In genomic region chr1:248427851-248428533, GRCh38 we compare ENCODE assay signal across 11 cellular contexts. TPM values are rescaled to one million over a fixed set of nuclear protein-coding genes. Genes with fewer than 3 reads are reported as not detected.
DNase-seq lines count a peak whose midpoint lies in the region; ATAC-seq lines count a peak whose summit lies in the region.
"Not testable (repeated sequence)": the region's sequence is repeated elsewhere in the genome, so short reads cannot be mapped to it uniquely, and the experiment has no call there.
"Had no signal": no experiment of that assay in that cellular context is flagged by ENCODE, and none has a peak within 500 bp of the region (broad histone marks: within the 10 kb centered on the region; RNA-seq: fewer than 3 reads in every experiment).

No MANE protein-coding gene starts in this region.

- peaks cover 0 to 12% (median 4%) of the 10 kb centered on the region in 7 donors for H3K9me3 Mint-ChIP-seq in naive B cell

- H3K4me3 Mint-ChIP-seq in naive B cell, result peak overlapping the region in 1 of 8 donors; percentile 77

- ATAC-seq in GM18502 (IDR thresholded peaks at IDR 0.05; ENCODE audit: poor library complexity, unreplicated experiment), result peak; percentile 91
- peak; percentile 95 for ATAC-seq in GM19023 (IDR thresholded peaks at IDR 0.05; ENCODE audit: unreplicated experiment)
- peak; percentile 61 for ATAC-seq in GM19468 (IDR thresholded peaks at IDR 0.05; ENCODE audit: extremely low read depth, unreplicated experiment)
- ATAC-seq in GM21786 (IDR thresholded peaks at IDR 0.05; ENCODE audit: unreplicated experiment), result peak; percentile 98
- ATAC-seq in HG02938 (IDR thresholded peaks at IDR 0.05; ENCODE audit: unreplicated experiment), result peak; percentile 92
- peak; percentile 95 for ATAC-seq in HG03159 (IDR thresholded peaks at IDR 0.05; ENCODE audit: unreplicated experiment)
- ATAC-seq in HG03565 (IDR thresholded peaks at IDR 0.05; ENCODE audit: unreplicated experiment), result peak; percentile 94
- peak; percentile 96 to 98 for ATAC-seq in naive B cell (ENCODE audit: low read depth in 2 of 2)

- H3K27ac Mint-ChIP-seq in naive B cell, result peak overlapping the region in 4 of 6 donors; percentile 36 to 94 (median 90)

- DNase-seq in naive B cell, result peak; percentile 46

- not testable (repeated sequence) for H3K27me3 Mint-ChIP-seq in naive B cell

- peaks cover 14 to 18% (median 18%) of the 10 kb centered on the region in 3 donors for H3K4me1 Mint-ChIP-seq in naive B cell

- H3K36me3 Mint-ChIP-seq in naive B cell, result not testable (repeated sequence)

RNA-seq across cellular contexts. Expression of gene OR2T2, which starts 17.4 kb away (rescaled TPM):
- polyA plus RNA-seq in naive B cell (ENCODE audit: low read depth in 6 of 6), result under 1 TPM in 3 of 6 donors, not detected in 3; 0.19 to 0.71 (median 0.53) TPM
- polyA plus RNA-seq: adipose tissue; naive thymus-derived CD8-positive, alpha-beta T cell; urinary bladder had no signal

RNA-seq across cellular contexts. Expression of gene OR2T1, which starts 25.1 kb away (rescaled TPM):
- not detected for polyA plus RNA-seq in naive B cell (ENCODE audit: low read depth in 6 of 6)
- polyA plus RNA-seq: adipose tissue; naive thymus-derived CD8-positive, alpha-beta T cell; urinary bladder had no signal

RNA-seq across cellular contexts. Expression of gene OR2T3, which starts 45.2 kb away (rescaled TPM):
- under 1 TPM in 2 of 6 donors, not detected in 4; 0.32 to 0.59 TPM for polyA plus RNA-seq in naive B cell (ENCODE audit: low read depth in 6 of 6)
- polyA plus RNA-seq: adipose tissue; naive thymus-derived CD8-positive, alpha-beta T cell; urinary bladder had no signal

RNA-seq across cellular contexts. Expression of gene OR2T6, which starts 52.4 kb away (rescaled TPM):
- not detected for polyA plus RNA-seq in naive B cell (ENCODE audit: low read depth in 6 of 6)
- polyA plus RNA-seq: adipose tissue; naive thymus-derived CD8-positive, alpha-beta T cell; urinary bladder had no signal

Comparison
In these comparisons a context has a peak if more than half of its experiments do, and no peak if none do; other contexts are left out.
1. Peak in every context shown above with its lines: DNase-seq and ATAC-seq.